ENCODE assay signal across 8 cellular contexts in the genomic region with DNA sequence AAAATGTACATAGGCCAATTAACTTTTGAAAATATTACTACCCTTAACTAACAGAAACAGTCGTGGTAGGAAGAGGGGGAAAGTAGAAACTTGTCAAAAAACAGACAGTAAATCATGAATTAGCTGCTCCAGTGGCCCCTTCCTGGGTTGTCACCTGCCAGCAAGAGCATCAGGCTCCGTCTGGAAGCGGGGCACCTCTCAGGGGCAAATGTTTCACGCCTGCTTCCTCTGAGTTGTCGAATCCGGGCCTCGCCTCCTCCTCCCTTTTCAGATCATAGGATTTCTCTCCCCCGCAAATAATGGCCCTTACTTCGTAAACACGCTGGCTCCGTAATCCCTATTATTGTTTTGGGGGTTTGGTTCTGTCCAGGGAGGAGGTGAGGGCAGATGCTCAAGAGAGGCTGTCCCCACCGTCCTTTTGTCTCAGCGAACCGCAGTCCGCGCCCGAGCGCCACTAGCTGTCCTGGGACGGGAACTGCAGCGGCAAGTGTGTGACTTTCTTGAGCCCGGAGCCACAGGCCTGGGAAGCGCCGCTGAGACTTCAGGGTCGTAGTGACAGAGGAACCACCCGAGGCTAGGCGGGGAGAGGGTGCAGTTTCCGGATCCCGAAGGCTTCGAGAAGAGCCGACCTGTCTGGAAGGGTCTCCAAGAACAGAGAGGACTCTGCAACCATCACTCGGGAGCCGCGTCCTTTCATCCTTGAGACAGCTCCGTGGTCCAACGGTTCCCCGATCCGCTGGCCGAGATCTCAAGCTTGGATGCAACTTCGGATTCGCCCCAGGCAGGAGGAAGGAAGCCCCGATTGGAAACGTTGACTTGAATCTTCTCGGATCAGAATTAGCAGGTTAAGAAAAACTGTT.
A peak's percentile ranks its signal among the peaks of the same experiment; 100 is the strongest.
DNase-seq lines count a peak whose midpoint lies in the region; ATAC-seq and TF ChIP-seq lines count a peak whose summit lies in the region.

No MANE protein-coding gene starts in this region.

- no peak for TF ChIP-seq POLR2A in gastroesophageal sphincter (IDR thresholded peaks at IDR 0.05)

- peak overlapping the region; percentile 75 for H3K9ac ChIP-seq in ES-I3 (ENCODE audit: low read depth, low read length)

- no peaks in the 10 kb centered on the region for H3K4me1 ChIP-seq in ES-I3 (ENCODE audit: insufficient read depth, low read length)
- H3K4me1 ChIP-seq in gastroesophageal sphincter: peaks cover 0 to 16% (median 0%) of the 10 kb centered on the region in 3 donors
- H3K4me1 ChIP-seq in thoracic aorta (ENCODE audit: control insufficient read depth in 1 of 2, low read depth in 2 of 2): peaks cover 0 to 6% of the 10 kb centered on the region in 2 donors

- H3K36me3 ChIP-seq in ES-I3 (ENCODE audit: insufficient read depth, low read length) (no peaks in the 10 kb centered on the region), gastroesophageal sphincter (no peaks in the 10 kb centered on the region), thoracic aorta (no peaks in the 10 kb centered on the region)

- no peak for TF ChIP-seq EP300 in gastroesophageal sphincter (IDR thresholded peaks at IDR 0.05)

- TF ChIP-seq CTCF in gastroesophageal sphincter (IDR thresholded peaks at IDR 0.05) (peak in 2 of 4 experiments; percentile 10 to 58), thoracic aorta (IDR thresholded peaks at IDR 0.05) (peak; percentile 25)

- ATAC-seq in gastroesophageal sphincter (peak; percentile 67), thoracic aorta (ENCODE audit: insufficient number of reproducible peaks, low FRiP score, low read depth) (peak; percentile 63)

- no peaks in the 10 kb centered on the region for H3K9me3 ChIP-seq in ES-I3 (ENCODE audit: control insufficient read depth, insufficient read depth, low read length)
- peaks cover 0 to 14% (median 0%) of the 10 kb centered on the region in 3 donors for H3K9me3 ChIP-seq in gastroesophageal sphincter
- no peaks in the 10 kb centered on the region for H3K9me3 ChIP-seq in thoracic aorta

- DNase-seq in H4 (ENCODE audit: low spot score) (peak; percentile 81), LHCN-M2 (ENCODE audit: low read depth) (peak; percentile 74), SHP77 treated with DMSO at 0.1 percent for 48 hours (lab: John Stamatoyannopoulos, UW) (peak; percentile 90), occipital lobe (lab: John Stamatoyannopoulos, UW) (peak; percentile 63), thoracic aorta (ENCODE audit: low spot score) (no peak)
- DNase-seq in activated effector memory CD4-positive, alpha-beta T cell treated with anti-CD3 and anti-CD28 coated beads, Interleukin-2, amount 50 U/mL, for 16 hours: peak; percentile 92

- peaks cover 21% of the 10 kb centered on the region for H3K27me3 ChIP-seq in gastroesophageal sphincter
- peaks cover 4% of the 10 kb centered on the region for H3K27me3 ChIP-seq in thoracic aorta (replicated peaks; ENCODE audit: insufficient read depth)

- peak overlapping the region in 3 of 4 donors; percentile 64 to 67 (median 65) for H3K27ac ChIP-seq in gastroesophageal sphincter
- H3K27ac ChIP-seq in thoracic aorta: no peak overlapping the region

- H3K4me3 ChIP-seq in gastroesophageal sphincter (peak overlapping the region; percentile 25 to 54), thoracic aorta (peak overlapping the region; percentile 69)

- WGBS in gastroesophageal sphincter (ENCODE audit: low coverage in 1 of 2), 2 donors: 6 to 11% methylated on average over 12 to 14 of the region's 43 CpGs

Comparison
In these comparisons a context has a peak if more than half of its experiments do, and no peak if none do; other contexts are left out.
1. H3K27ac ChIP-seq: peak in gastroesophageal sphincter (3 of 4); none in thoracic aorta (0 of 2).